ENCODE assay signal across 8 cellular contexts in the genomic region with DNA sequence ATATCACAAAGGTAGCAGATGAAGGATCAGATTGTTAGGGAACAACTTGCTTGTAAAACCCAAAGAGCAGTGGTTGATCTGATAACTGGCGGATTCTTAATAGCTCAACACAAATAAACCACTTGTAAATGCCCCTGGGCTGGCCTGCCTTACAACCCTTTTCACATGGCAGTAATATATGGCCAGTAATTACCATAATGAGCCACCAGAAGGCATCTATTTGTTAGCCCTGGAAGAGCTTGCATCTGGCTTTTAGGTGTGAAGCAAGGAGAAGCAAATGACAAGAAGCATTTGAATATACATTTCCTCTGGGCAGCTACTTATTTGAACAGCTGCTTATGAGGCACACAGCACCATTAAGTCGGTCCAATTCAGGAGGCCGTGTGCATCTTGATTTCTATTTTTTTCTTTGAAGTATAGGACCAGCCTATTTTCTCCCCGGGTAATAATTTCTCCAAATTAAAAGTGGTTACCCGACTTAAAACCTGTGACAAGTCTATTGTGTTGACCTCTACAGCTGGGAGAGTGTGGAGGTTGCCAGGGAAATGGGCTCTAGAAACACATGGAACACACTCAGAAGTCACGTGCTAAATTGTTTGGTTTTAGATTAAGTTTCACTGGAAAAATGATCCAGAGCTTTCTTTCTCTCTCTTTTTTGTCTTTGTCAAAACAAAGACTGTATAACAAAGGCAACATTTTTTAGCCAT.
DNase-seq lines count a peak whose midpoint lies in the region; ATAC-seq and TF ChIP-seq lines count a peak whose summit lies in the region.

No MANE protein-coding gene starts in this region.

- no peak overlapping the region for H3K27ac Mint-ChIP-seq in osteocyte (ENCODE audit: unreplicated experiment)
- H3K27ac Mint-ChIP-seq in activated CD8-positive, alpha-beta T cell treated with anti-CD3 and anti-CD28 coated beads for 36 hours: no peak overlapping the region

- no peak for ATAC-seq in activated CD8-positive, alpha-beta T cell treated with anti-CD3 and anti-CD28 coated beads for 36 hours
- ATAC-seq in HG02678 (IDR thresholded peaks at IDR 0.05; ENCODE audit: unreplicated experiment): no peak

- peaks cover 19% of the 10 kb centered on the region for H3K4me1 Mint-ChIP-seq in osteocyte (ENCODE audit: unreplicated experiment)
- H3K4me1 Mint-ChIP-seq in activated CD8-positive, alpha-beta T cell treated with anti-CD3 and anti-CD28 coated beads for 36 hours (ENCODE audit: low read depth): no peaks in the 10 kb centered on the region

- no peak overlapping the region for H2AFZ ChIP-seq in GM23248

- peak; percentile 10 for DNase-seq in GM23248
- DNase-seq in NCI-H2081 (lab: John Stamatoyannopoulos, UW): peak; percentile 99 to 100
- DNase-seq in WERI-Rb-1: peak; percentile 27
- no peak for DNase-seq in osteocyte (ENCODE audit: extremely low spot score, unreplicated experiment)
- no peak for DNase-seq in cortex of kidney (lab: John Stamatoyannopoulos, UW)
- no peak for DNase-seq in stimulated activated CD4-positive, alpha-beta T cell treated with anti-CD3 and anti-CD28 coated beads, Interleukin-2, amount 100 ng/mL, for 24 hours
- no peak for DNase-seq in activated CD8-positive, alpha-beta T cell treated with anti-CD3 and anti-CD28 coated beads for 36 hours

- CTCF ChIA-PET in activated CD8-positive, alpha-beta T cell treated with anti-CD3 and anti-CD28 coated beads for 36 hours (lab: Charles Lee): interaction anchor here (0.8 to 1.7 kb wide), 2 partner anchors 17 to 431 kb away, joined by 3 to 6 read pairs; no protein-coding TSS in a partner anchor

- H3K9ac ChIP-seq in GM23248: no peak overlapping the region

- peaks cover 14% of the 10 kb centered on the region for H3K27me3 Mint-ChIP-seq in osteocyte (ENCODE audit: unreplicated experiment)
- H3K27me3 Mint-ChIP-seq in activated CD8-positive, alpha-beta T cell treated with anti-CD3 and anti-CD28 coated beads for 36 hours: peaks cover 14% of the 10 kb centered on the region

- in situ Hi-C loops in GM23248 (cut with MboI): no loop called here

- no peaks in the 10 kb centered on the region for H3F3A ChIP-seq in GM23248 (ENCODE audit: insufficient read depth)

- H3K27me3 ChIP-seq in GM23248 (replicated peaks; ENCODE audit: insufficient read depth) (0 out of 2 replicates have a peak, but pooled peaks cover 8% of the 10 kb centered on the region), WERI-Rb-1 (ENCODE audit: insufficient read depth, low read depth, severe bottlenecking) (no peaks in the 10 kb centered on the region)

- H3K79me2 ChIP-seq in GM23248 (ENCODE audit: insufficient read depth): no peaks in the 10 kb centered on the region

- no peaks in the 10 kb centered on the region for H3K9me3 Mint-ChIP-seq in osteocyte (ENCODE audit: unreplicated experiment)
- no peaks in the 10 kb centered on the region for H3K9me3 Mint-ChIP-seq in activated CD8-positive, alpha-beta T cell treated with anti-CD3 and anti-CD28 coated beads for 36 hours

- POLR2A ChIA-PET in activated CD8-positive, alpha-beta T cell treated with anti-CD3 and anti-CD28 coated beads for 36 hours (lab: Charles Lee): no interaction called here

- no peaks in the 10 kb centered on the region for H3K36me3 ChIP-seq in GM23248 (ENCODE audit: low read depth)
- no peaks in the 10 kb centered on the region for H3K36me3 ChIP-seq in WERI-Rb-1

- H3K9me3 ChIP-seq in GM23248 (ENCODE audit: low read depth): no peaks in the 10 kb centered on the region
- H3K9me3 ChIP-seq in WERI-Rb-1 (ENCODE audit: severe bottlenecking): no peaks in the 10 kb centered on the region

- H3K4me1 ChIP-seq in GM23248 (ENCODE audit: insufficient read depth): no peaks in the 10 kb centered on the region

- TF ChIP-seq CTCF in WERI-Rb-1 (IDR thresholded peaks at IDR 0.05; ENCODE audit: low read depth, low read length) (peak; percentile 32; the same call in 1 of the 2 replicates), osteocyte (IDR thresholded peaks at IDR 0.05) (peak; percentile 28)
- TF ChIP-seq CTCF in activated CD8-positive, alpha-beta T cell treated with anti-CD3 and anti-CD28 coated beads for 36 hours (IDR thresholded peaks at IDR 0.05): no peak

- H3K4me2 ChIP-seq in GM23248 (ENCODE audit: unreplicated experiment): no peak overlapping the region

- 10 to 12% methylated on average over 6 of the region's 6 CpGs for WGBS in GM23248 (ENCODE audit: low coverage in 1 of 2, low lambda C conversion rate in 2 of 2, missing lambda C conversion rate in 2 of 2), 2 experiments

- H3K36me3 Mint-ChIP-seq in osteocyte (ENCODE audit: unreplicated experiment): no peaks in the 10 kb centered on the region
- no peaks in the 10 kb centered on the region for H3K36me3 Mint-ChIP-seq in activated CD8-positive, alpha-beta T cell treated with anti-CD3 and anti-CD28 coated beads for 36 hours (ENCODE audit: low read depth)

- intact Hi-C loops in activated CD8-positive, alpha-beta T cell treated with anti-CD3 and anti-CD28 coated beads for 36 hours (cut with micrococcal nuclease): no loop called here

- no peak overlapping the region for H3K4me3 ChIP-seq in GM23248
- no peak overlapping the region for H3K4me3 ChIP-seq in WERI-Rb-1 (ENCODE audit: low read depth, low read length)

- no peak overlapping the region for H3K4me3 Mint-ChIP-seq in osteocyte (ENCODE audit: unreplicated experiment)
- H3K4me3 Mint-ChIP-seq in activated CD8-positive, alpha-beta T cell treated with anti-CD3 and anti-CD28 coated beads for 36 hours: no peak overlapping the region

- H3K27ac ChIP-seq in GM23248: no peak overlapping the region
- no peak overlapping the region for H3K27ac ChIP-seq in WERI-Rb-1

- no peaks in the 10 kb centered on the region for H4K20me1 ChIP-seq in GM23248 (ENCODE audit: insufficient read depth)

- H3K9me2 ChIP-seq in GM23248 (ENCODE audit: insufficient read depth): no peaks in the 10 kb centered on the region

Comparison
In these comparisons a context has a peak if more than half of its experiments do, and no peak if none do; other contexts are left out.
1. DNase-seq: peak in GM23248 (single experiment), NCI-H2081 (2 of 2) and WERI-Rb-1 (single experiment); none in osteocyte (single experiment), cortex of kidney (single experiment), stimulated activated CD4-positive, alpha-beta T cell treated with anti-CD3 and anti-CD28 coated beads, Interleukin-2, amount 100 ng/mL, for 24 hours (0 of 2) and activated CD8-positive, alpha-beta T cell treated with anti-CD3 and anti-CD28 coated beads for 36 hours (single experiment).